ENCODE assay signal across 1 cellular context in genomic region chr20:17542481-17542880, GRCh38.
TF ChIP-seq lines count a peak whose summit lies in the region.

No MANE protein-coding gene starts in this region.

TF ChIP-seq in GM23338, 12 proteins besides CTCF, POLR2A, EP300 and RAD21 (continued from another document):
- TF ChIP-seq ZNF462 (CRISPR knock-in tag; IDR thresholded peaks at IDR 0.05): no peak
- TF ChIP-seq NANOG (IDR thresholded peaks at IDR 0.05; ENCODE audit: borderline replicate concordance): no peak
- TF ChIP-seq ETS1 (IDR thresholded peaks at IDR 0.05): no peak
- TF ChIP-seq REST (IDR thresholded peaks at IDR 0.05; ENCODE audit: unreplicated experiment): no peak
- TF ChIP-seq STAT1 (IDR thresholded peaks at IDR 0.05; ENCODE audit: unreplicated experiment): no peak
- no peak for TF ChIP-seq POLR2AphosphoS5 (IDR thresholded peaks at IDR 0.05; ENCODE audit: low read depth)
- no peak for TF ChIP-seq ZNF331 (CRISPR knock-in tag; IDR thresholded peaks at IDR 0.05; ENCODE audit: low read depth)
- TF ChIP-seq JUNB (IDR thresholded peaks at IDR 0.05; ENCODE audit: unreplicated experiment): no peak
- TF ChIP-seq EZH2 (IDR thresholded peaks at IDR 0.05; ENCODE audit: low read depth, unreplicated experiment): no peak
- no peak for TF ChIP-seq ZNF114 (CRISPR knock-in tag; IDR thresholded peaks at IDR 0.05)
- no peak for TF ChIP-seq EZH2phosphoT487 (IDR thresholded peaks at IDR 0.05; ENCODE audit: unreplicated experiment)
